Comparison of ENCODE assay signal across 12 cellular contexts in genomic region chr12:124147579-124147978, GRCh38.
DNase-seq lines count a peak whose midpoint lies in the region; ATAC-seq and TF ChIP-seq lines count a peak whose summit lies in the region.
"Had no signal": no experiment of that assay in that cellular context is flagged by ENCODE, and none has a peak within 500 bp of the region (broad histone marks: within the 10 kb centered on the region; RNA-seq: fewer than 3 reads in every experiment).

No MANE protein-coding gene starts in this region.

- H3K27ac ChIP-seq in MM.1S (ENCODE audit: low read length): peak overlapping the region; percentile 15; the same call in 1 of the 2 replicates
- H3K27ac ChIP-seq: A549, right atrium auricular region had no signal

- no peaks in the 10 kb centered on the region for H3K79me2 ChIP-seq in MM.1S (ENCODE audit: low read length)

- H3K36me3 ChIP-seq in MM.1S (replicated peaks; ENCODE audit: insufficient read depth, low read length): no peaks in the 10 kb centered on the region
- H3K36me3 ChIP-seq: right atrium auricular region had no signal

- CTCF ChIA-PET in HEK293T (lab: Yijun Ruan, JAX): no interaction called here
- CTCF ChIA-PET in activated CD4-positive, alpha-beta memory T cell treated with anti-CD3 and anti-CD28 coated beads for 36 hours (lab: Charles Lee): no interaction called here

- POLR2A ChIA-PET in HEK293T (lab: Yijun Ruan, JAX): no interaction called here
- POLR2A ChIA-PET in activated CD4-positive, alpha-beta memory T cell treated with anti-CD3 and anti-CD28 coated beads for 36 hours (lab: Charles Lee): no interaction called here

- no peaks in the 10 kb centered on the region for H3F3A ChIP-seq in MM.1S (ENCODE audit: insufficient read depth, low read length)

- H3K4me3 ChIP-seq in MM.1S (ENCODE audit: low read length): no peak overlapping the region
- H3K4me3 ChIP-seq: A549, right atrium auricular region had no signal

- H3K4me2 ChIP-seq in MM.1S (ENCODE audit: low read depth, low read length): peak overlapping the region; percentile 32; the same call in 1 of the 2 replicates
- H3K4me2 ChIP-seq: A549 had no signal

- peaks cover under 1 to 3% of the 10 kb centered on the region in 2 donors for H3K36me3 Mint-ChIP-seq in stimulated activated naive B cell treated with anti-CD40 and anti-IgM and Interleukin-4, amounts not matched to agents 10 μg/mL and 1 μg/mL and 100 μg/mL, for 72 hours
- H3K36me3 Mint-ChIP-seq in activated CD4-positive, alpha-beta memory T cell treated with anti-CD3 and anti-CD28 coated beads for 36 hours: no peaks in the 10 kb centered on the region

- no peak for TF ChIP-seq CTCF in MM.1S (IDR thresholded peaks at IDR 0.05; ENCODE audit: low read length)

- peak; percentile 59 for DNase-seq in NCI-H510A treated with DMSO at 0.1 percent for 48 hours (lab: John Stamatoyannopoulos, UW)
- no peak for DNase-seq in NCI-H510A (lab: John Stamatoyannopoulos, UW)
- DNase-seq in MM.1S: no peak
- DNase-seq in stimulated activated naive B cell treated with anti-CD40 and anti-IgM and Interleukin-4, amounts not matched to agents 10 μg/mL and 1 μg/mL and 100 μg/mL, for 72 hours: peak; percentile 21
- no peak for DNase-seq in HEK293T (ENCODE audit: extremely low spot score)
- no peak for DNase-seq in activated CD4-positive, alpha-beta memory T cell treated with anti-CD3 and anti-CD28 coated beads for 36 hours
- DNase-seq in activated CD8-positive, alpha-beta memory T cell treated with anti-CD3 and anti-CD28 coated beads for 24 hours: no peak
- DNase-seq: DMS53, RPMI8226 had no signal

- peaks cover 0 to 4% of the 10 kb centered on the region in 2 donors for H3K9me3 Mint-ChIP-seq in stimulated activated naive B cell treated with anti-CD40 and anti-IgM and Interleukin-4, amounts not matched to agents 10 μg/mL and 1 μg/mL and 100 μg/mL, for 72 hours
- peaks cover 8% of the 10 kb centered on the region for H3K9me3 Mint-ChIP-seq in activated CD4-positive, alpha-beta memory T cell treated with anti-CD3 and anti-CD28 coated beads for 36 hours

- peaks cover 0 to 2% of the 10 kb centered on the region in 2 donors for H3K27me3 Mint-ChIP-seq in stimulated activated naive B cell treated with anti-CD40 and anti-IgM and Interleukin-4, amounts not matched to agents 10 μg/mL and 1 μg/mL and 100 μg/mL, for 72 hours
- H3K27me3 Mint-ChIP-seq in activated CD4-positive, alpha-beta memory T cell treated with anti-CD3 and anti-CD28 coated beads for 36 hours: peaks cover 9% of the 10 kb centered on the region

- H3K27me3 ChIP-seq in MM.1S (replicated peaks; ENCODE audit: insufficient read depth, low read length): no peaks in the 10 kb centered on the region
- H3K27me3 ChIP-seq: right atrium auricular region had no signal

- H3K9me2 ChIP-seq in MM.1S (replicated peaks; ENCODE audit: insufficient read depth, low read length): no peaks in the 10 kb centered on the region

- H3K4me1 ChIP-seq in MM.1S (ENCODE audit: low read length): 0 out of 2 replicates have a peak, but pooled peaks cover 7% of the 10 kb centered on the region
- H3K4me1 ChIP-seq: A549, right atrium auricular region had no signal

- H3K4me1 Mint-ChIP-seq in stimulated activated naive B cell treated with anti-CD40 and anti-IgM and Interleukin-4, amounts not matched to agents 10 μg/mL and 1 μg/mL and 100 μg/mL, for 72 hours: peaks cover 7 to 18% of the 10 kb centered on the region in 2 donors
- no peaks in the 10 kb centered on the region for H3K4me1 Mint-ChIP-seq in activated CD4-positive, alpha-beta memory T cell treated with anti-CD3 and anti-CD28 coated beads for 36 hours (ENCODE audit: low read depth)

- peak overlapping the region; percentile 31; the same call in 1 of the 2 replicates for H2AFZ ChIP-seq in MM.1S (ENCODE audit: low read length)

- H3K27ac Mint-ChIP-seq in stimulated activated naive B cell treated with anti-CD40 and anti-IgM and Interleukin-4, amounts not matched to agents 10 μg/mL and 1 μg/mL and 100 μg/mL, for 72 hours: no peak overlapping the region
- H3K27ac Mint-ChIP-seq in activated CD4-positive, alpha-beta memory T cell treated with anti-CD3 and anti-CD28 coated beads for 36 hours: no peak overlapping the region

- H3K9ac ChIP-seq in MM.1S (ENCODE audit: low read length): no peak overlapping the region

- peak; percentile 51 for ATAC-seq in HG02642 (IDR thresholded peaks at IDR 0.05; ENCODE audit: poor library complexity, unreplicated experiment)
- peak; percentile 88 to 91 for ATAC-seq in stimulated activated naive B cell treated with anti-CD40 and anti-IgM and Interleukin-4, amounts not matched to agents 10 μg/mL and 1 μg/mL and 100 μg/mL, for 72 hours (replicated peaks)
- ATAC-seq: A549 had no signal

- intact Hi-C loops in activated CD4-positive, alpha-beta memory T cell treated with anti-CD3 and anti-CD28 coated beads for 36 hours (cut with micrococcal nuclease): no loop called here

- no peaks in the 10 kb centered on the region for H3K9me3 ChIP-seq in MM.1S (replicated peaks; ENCODE audit: insufficient read depth, low read length)

- H3K4me3 Mint-ChIP-seq in stimulated activated naive B cell treated with anti-CD40 and anti-IgM and Interleukin-4, amounts not matched to agents 10 μg/mL and 1 μg/mL and 100 μg/mL, for 72 hours: no peak overlapping the region
- H3K4me3 Mint-ChIP-seq in activated CD4-positive, alpha-beta memory T cell treated with anti-CD3 and anti-CD28 coated beads for 36 hours: no peak overlapping the region

- no peaks in the 10 kb centered on the region for H4K20me1 ChIP-seq in MM.1S (ENCODE audit: insufficient read depth, low read length)

TF ChIP-seq in HEK293T, 16 proteins besides CTCF, POLR2A, EP300 and RAD21:
- TF ChIP-seq TARDBP (IDR thresholded peaks at IDR 0.05) (no peak), ZNF384 (IDR thresholded peaks at IDR 0.05) (no peak), L3MBTL2 (conservative IDR thresholded peaks at IDR 0.05) (no peak), SUZ12 (IDR thresholded peaks at IDR 0.05) (no peak), FOXK2 (IDR thresholded peaks at IDR 0.05) (no peak), LEF1 (IDR thresholded peaks at IDR 0.05; ENCODE audit: borderline replicate concordance) (no peak), PKNOX1 (IDR thresholded peaks at IDR 0.05) (no peak), HDGF (IDR thresholded peaks at IDR 0.05; ENCODE audit: borderline replicate concordance) (no peak), BHLHE40 (IDR thresholded peaks at IDR 0.05; ENCODE audit: borderline replicate concordance) (no peak), ARNT (IDR thresholded peaks at IDR 0.05) (no peak), ELF4 (IDR thresholded peaks at IDR 0.05) (no peak), FOXA1 (IDR thresholded peaks at IDR 0.05) (no peak), FOXM1 (IDR thresholded peaks at IDR 0.05; ENCODE audit: borderline replicate concordance) (no peak)

Comparison
In these comparisons a context has a peak if more than half of its experiments do, and no peak if none do; other contexts are left out.
1. DNase-seq: peak in NCI-H510A treated with DMSO at 0.1 percent for 48 hours (single experiment) and stimulated activated naive B cell treated with anti-CD40 and anti-IgM and Interleukin-4, amounts not matched to agents 10 μg/mL and 1 μg/mL and 100 μg/mL, for 72 hours (single experiment); none in NCI-H510A (single experiment), MM.1S (single experiment), HEK293T (single experiment), activated CD4-positive, alpha-beta memory T cell treated with anti-CD3 and anti-CD28 coated beads for 36 hours (single experiment) and activated CD8-positive, alpha-beta memory T cell treated with anti-CD3 and anti-CD28 coated beads for 24 hours (single experiment).